ENCODE assay signal across 9 cellular contexts in genomic region chr10:130141460-130141859, GRCh38. TPM values are rescaled to one million over a fixed set of nuclear protein-coding genes. Genes with fewer than 3 reads are reported as not detected.
DNase-seq lines count a peak whose midpoint lies in the region; ATAC-seq, FAIRE-seq and TF ChIP-seq lines count a peak whose summit lies in the region.
"Had no signal": no experiment of that assay in that cellular context is flagged by ENCODE, and none has a peak within 500 bp of the region (broad histone marks: within the 10 kb centered on the region; RNA-seq: fewer than 3 reads in every experiment).

No MANE protein-coding gene starts in this region.

- TF ChIP-seq CTCF in GM12875 (IDR thresholded peaks at IDR 0.05; ENCODE audit: borderline replicate concordance, insufficient read depth, low read depth, low read length) (no peak), fibroblast of lung (conservative IDR thresholded peaks at IDR 0.05 in 1 of 2, IDR thresholded peaks at IDR 0.05 in 1 of 2; ENCODE audit: low read depth in 1 of 2, low read length in 2 of 2) (no peak), pancreas (IDR thresholded peaks at IDR 0.05) (no peak)

- no peak for FAIRE-seq in pancreas (lab: Jason Lieb, UNC)

- no peaks in the 10 kb centered on the region for H3K9me3 ChIP-seq in fibroblast of lung (ENCODE audit: control insufficient read depth, insufficient read depth, low read depth, low read length)
- H3K9me3 ChIP-seq in pancreas = no peaks in the 10 kb centered on the region
- H3K9me3 ChIP-seq: sigmoid colon had no signal

- peak; percentile 21 to 54 for DNase-seq in fibroblast of lung (ENCODE audit: low read depth in 2 of 2)
- DNase-seq in SIG-M5 (lab: John Stamatoyannopoulos, UW) = no peak
- no peak for DNase-seq in pancreas
- no peak for DNase-seq in left colon
- no peak for DNase-seq in amygdala (lab: John Stamatoyannopoulos, UW)
- DNase-seq: sigmoid colon had no signal

- no peak overlapping the region for H3K9ac ChIP-seq in fibroblast of lung (ENCODE audit: insufficient read depth, low read length)

- H3K36me3 ChIP-seq in fibroblast of lung (ENCODE audit: control insufficient read depth, insufficient read depth, low read length) (peaks cover 3% of the 10 kb centered on the region), pancreas (no peaks in the 10 kb centered on the region)

- H3K4me1 ChIP-seq in fibroblast of lung (ENCODE audit: control insufficient read depth, extremely low read depth, insufficient read depth, low read length) = peaks cover 6% of the 10 kb centered on the region
- H3K4me1 ChIP-seq in pancreas = peaks cover 12 to 20% (median 15%) of the 10 kb centered on the region in 3 donors

- no peaks in the 10 kb centered on the region for H3K27me3 ChIP-seq in fibroblast of lung (ENCODE audit: control insufficient read depth, insufficient read depth, low read length)
- no peaks in the 10 kb centered on the region for H3K27me3 ChIP-seq in pancreas
- H3K27me3 ChIP-seq: sigmoid colon had no signal

- intact Hi-C loops in pancreas (cut with DNase I) = no loop called here
- intact Hi-C loops in left colon (cut with DNase I, micrococcal nuclease) = no loop called here

- H3K4me2 ChIP-seq in fibroblast of lung (ENCODE audit: extremely low read depth, insufficient read depth, low read length) = no peak overlapping the region

- no peaks in the 10 kb centered on the region for H4K20me1 ChIP-seq in fibroblast of lung (ENCODE audit: control insufficient read depth, extremely low read depth, insufficient read depth, low read length)

- no peak overlapping the region for H2AFZ ChIP-seq in fibroblast of lung (ENCODE audit: low read length)

- no peak overlapping the region for H3K27ac ChIP-seq in fibroblast of lung (ENCODE audit: insufficient read depth, low read length)
- no peak overlapping the region for H3K27ac ChIP-seq in pancreas
- H3K27ac ChIP-seq: sigmoid colon had no signal

- peak overlapping the region; percentile 31 for H3K4me3 ChIP-seq in GM12875 (ENCODE audit: low read depth, low read length)
- H3K4me3 ChIP-seq in fibroblast of lung (replicated peaks in 1 of 4; ENCODE audit: control extremely low read depth in 1 of 4, insufficient read depth in 1 of 4, low read depth in 3 of 4, low read length in 4 of 4) = no peak overlapping the region
- H3K4me3 ChIP-seq in pancreas = no peak overlapping the region
- H3K4me3 ChIP-seq: sigmoid colon had no signal

- ATAC-seq in GM21526 (IDR thresholded peaks at IDR 0.05; ENCODE audit: low FRiP score, unreplicated experiment) = peak; percentile 25
- ATAC-seq in HG03571 (IDR thresholded peaks at IDR 0.05; ENCODE audit: unreplicated experiment) = peak; percentile 19
- ATAC-seq in pancreas = no peak
- no peak for ATAC-seq in left colon

- H3K79me2 ChIP-seq in fibroblast of lung (ENCODE audit: control insufficient read depth, insufficient read depth, low read length) = peaks cover 80% of the 10 kb centered on the region

- 54 to 69% methylated on average over 1 of the region's 1 CpG for WGBS in pancreas, 2 donors

RNA-seq across cellular contexts. Expression of gene GLRX3, which starts 5.3 kb away (rescaled TPM):
- total RNA-seq in fibroblast of lung (51.7 and 62.9 TPM in 2 replicates), pancreas (10 to 100 TPM; 19.2 to 33.5 (median 28.7) TPM), left colon (10 to 100 TPM; 51.1 to 54.6 TPM)
- polyA plus RNA-seq in fibroblast of lung (95.6 and 121 TPM in 2 replicates), pancreas (10 to 100 TPM; 26.0 to 26.8 TPM)
- 86.8 and 131 TPM in 2 replicates for polyA plus RNA-seq in fibroblast of lung (2012)
- polyA minus RNA-seq in fibroblast of lung (ENCODE audit: low replicate concordance) = 3.7 and 13.3 TPM in 2 replicates

RNA-seq across cellular contexts. Expression of gene C10orf143, which starts 30.8 kb away (rescaled TPM):
- total RNA-seq in fibroblast of lung (0.51 and 2.0 TPM in 2 replicates), pancreas (1 to 10 TPM; 1.6 to 3.3 (median 2.1) TPM), left colon (1 to 10 TPM; 3.4 to 6.9 TPM)
- polyA plus RNA-seq in fibroblast of lung (1.5 and 1.9 TPM in 2 replicates), pancreas (1 to 10 TPM; 7.0 to 7.1 TPM)
- 1.6 and 2.1 TPM in 2 replicates for polyA plus RNA-seq in fibroblast of lung (2012)
- not detected in 2 replicates for polyA minus RNA-seq in fibroblast of lung (ENCODE audit: low replicate concordance)

Comparison
In these comparisons a context has a peak if more than half of its experiments do, and no peak if none do; other contexts are left out.
1. ATAC-seq: peak in GM21526 (single experiment) and HG03571 (single experiment); none in pancreas (0 of 4) and left colon (single experiment).
2. DNase-seq: peak in fibroblast of lung (2 of 2); none in SIG-M5 (single experiment), pancreas (0 of 6), left colon (0 of 2) and amygdala (0 of 56).